In the genomic region with DNA sequence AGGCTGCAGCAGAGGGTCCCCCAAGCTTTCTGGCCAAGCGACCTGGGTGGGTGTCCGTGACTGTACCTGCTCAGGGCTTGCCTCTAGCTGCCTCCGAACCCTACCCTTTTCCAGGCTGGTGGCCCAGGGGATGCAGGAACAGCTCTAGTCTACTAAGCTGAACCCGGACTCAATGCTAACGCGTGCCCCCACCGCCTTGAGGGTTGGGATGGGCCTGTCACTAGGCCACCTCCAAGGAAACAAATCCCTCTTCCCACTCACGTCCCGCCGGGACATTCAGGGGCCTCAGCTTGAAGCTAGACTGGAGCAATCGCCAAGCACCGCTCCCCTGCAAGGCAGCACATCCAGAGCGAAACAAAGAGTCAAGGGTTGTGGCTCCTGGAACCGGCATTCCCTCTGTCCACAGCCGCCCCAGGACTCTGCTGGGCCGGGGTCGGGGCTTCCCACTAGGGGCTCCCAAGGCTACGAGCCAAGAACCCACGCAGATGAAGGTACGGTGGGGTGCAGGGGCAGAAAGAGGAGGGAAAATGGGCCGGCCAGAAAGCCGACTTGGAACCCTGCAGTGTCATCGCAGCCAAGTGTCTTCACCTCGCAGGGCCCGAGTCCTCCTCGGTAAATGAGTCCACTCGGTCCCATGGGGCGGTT, we compare ENCODE assay signal across 1 cellular context.
TF ChIP-seq lines count a peak whose summit lies in the region.

No MANE protein-coding gene starts in this region.

TF ChIP-seq in GM12878, 131 proteins besides CTCF, POLR2A, EP300 and RAD21 (continued from another document):
- TF ChIP-seq, protein P1, sequence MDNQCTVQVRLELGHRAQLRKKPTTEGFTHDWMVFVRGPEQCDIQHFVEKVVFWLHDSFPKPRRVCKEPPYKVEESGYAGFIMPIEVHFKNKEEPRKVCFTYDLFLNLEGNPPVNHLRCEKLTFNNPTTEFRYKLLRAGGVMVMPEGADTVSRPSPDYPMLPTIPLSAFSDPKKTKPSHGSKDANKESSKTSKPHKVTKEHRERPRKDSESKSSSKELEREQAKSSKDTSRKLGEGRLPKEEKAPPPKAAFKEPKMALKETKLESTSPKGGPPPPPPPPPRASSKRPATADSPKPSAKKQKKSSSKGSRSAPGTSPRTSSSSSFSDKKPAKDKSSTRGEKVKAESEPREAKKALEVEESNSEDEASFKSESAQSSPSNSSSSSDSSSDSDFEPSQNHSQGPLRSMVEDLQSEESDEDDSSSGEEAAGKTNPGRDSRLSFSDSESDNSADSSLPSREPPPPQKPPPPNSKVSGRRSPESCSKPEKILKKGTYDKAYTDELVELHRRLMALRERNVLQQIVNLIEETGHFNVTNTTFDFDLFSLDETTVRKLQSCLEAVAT (IDR thresholded peaks at IDR 0.05): 0 out of 2 replicates have a peak, but pooled peaks have one; percentile 42
